In genomic region chr4:158033416-158033863, GRCh38 we compare ENCODE assay signal across 2 cellular contexts.
TF ChIP-seq lines count a peak whose summit lies in the region.

No MANE protein-coding gene starts in this region.

TF ChIP-seq in endothelial cell of umbilical vein, 7 proteins besides CTCF, POLR2A, EP300 and RAD21 (continued from another document):
- TF ChIP-seq FOS (IDR thresholded peaks at IDR 0.05; ENCODE audit: borderline replicate concordance, insufficient read depth, low read length): peak; percentile 95
- TF ChIP-seq MAX (IDR thresholded peaks at IDR 0.05; ENCODE audit: insufficient read depth, insufficient read length): no peak
- no peak for TF ChIP-seq EZH2 (IDR thresholded peaks at IDR 0.05; ENCODE audit: borderline replicate concordance, low read depth, low read length, severe bottlenecking)
- no peak for TF ChIP-seq MYC (IDR thresholded peaks at IDR 0.05; ENCODE audit: low read depth, low read length)
- peak; percentile 89 for TF ChIP-seq JUN (IDR thresholded peaks at IDR 0.05; ENCODE audit: borderline replicate concordance, insufficient read depth, insufficient read length, low read depth)
TF ChIP-seq in endothelial cell of umbilical vein: peak in this region for 4.

TF ChIP-seq in HepG2, 621 proteins besides CTCF, POLR2A, EP300 and RAD21:
- TF ChIP-seq ZBTB34 (CRISPR knock-in tag; IDR thresholded peaks at IDR 0.05) (no peak), ZNF724P (CRISPR knock-in tag; IDR thresholded peaks at IDR 0.05; ENCODE audit: borderline replicate concordance) (no peak), ZNF572 (CRISPR knock-in tag; IDR thresholded peaks at IDR 0.05) (no peak), TFAP4 (IDR thresholded peaks at IDR 0.05; ENCODE audit: borderline replicate concordance, low read depth) (peak; percentile 44), MAZ (IDR thresholded peaks at IDR 0.05; ENCODE audit: borderline replicate concordance, low read depth, low read length) (no peak), MAZ (CRISPR knock-in tag; IDR thresholded peaks at IDR 0.05; ENCODE audit: low read depth) (no peak), ARID5B (CRISPR knock-in tag; IDR thresholded peaks at IDR 0.05) (peak; percentile 32; the same call in 1 of the 2 replicates), ZNF605 (CRISPR knock-in tag; IDR thresholded peaks at IDR 0.05) (no peak), ZBTB14 (CRISPR knock-in tag; IDR thresholded peaks at IDR 0.05) (no peak), TRAFD1 (CRISPR knock-in tag; IDR thresholded peaks at IDR 0.05; ENCODE audit: borderline replicate concordance) (no peak), MLLT10 (CRISPR knock-in tag; IDR thresholded peaks at IDR 0.05) (no peak), MIXL1 (CRISPR knock-in tag; IDR thresholded peaks at IDR 0.05) (0 out of 2 replicates have a peak, but pooled peaks have one; percentile 37), ZBTB39 (CRISPR knock-in tag; IDR thresholded peaks at IDR 0.05) (no peak), KLF9 (CRISPR knock-in tag; IDR thresholded peaks at IDR 0.05; ENCODE audit: low read depth) (no peak), ZKSCAN8 (CRISPR knock-in tag; IDR thresholded peaks at IDR 0.05; ENCODE audit: borderline replicate concordance) (0 out of 2 replicates have a peak, but pooled peaks have one; percentile 45), CBX1 (IDR thresholded peaks at IDR 0.05; ENCODE audit: low read depth) (no peak), IRX3 (CRISPR knock-in tag; IDR thresholded peaks at IDR 0.05; ENCODE audit: borderline replicate concordance, low read depth) (no peak), ZNF350 (CRISPR knock-in tag; IDR thresholded peaks at IDR 0.05; ENCODE audit: borderline replicate concordance, low read depth) (no peak), ZNF296 (CRISPR knock-in tag; conservative IDR thresholded peaks at IDR 0.05) (no peak), ZNF83 (CRISPR knock-in tag; IDR thresholded peaks at IDR 0.05; ENCODE audit: borderline replicate concordance) (no peak), SOX13 (IDR thresholded peaks at IDR 0.05) (no peak), SOX13 (CRISPR knock-in tag; conservative IDR thresholded peaks at IDR 0.05 in 1 of 2, IDR thresholded peaks at IDR 0.05 in 1 of 2) (0 out of 4 replicates have a peak, but pooled peaks of 1 of the 2 experiments have one; percentile 12), ZNF841 (CRISPR knock-in tag; IDR thresholded peaks at IDR 0.05; ENCODE audit: borderline replicate concordance) (no peak), SRSF4 (IDR thresholded peaks at IDR 0.05; ENCODE audit: low read depth, low read length, poor library complexity, severe bottlenecking) (no peak), XBP1 (CRISPR knock-in tag; IDR thresholded peaks at IDR 0.05) (no peak), PHB2 (IDR thresholded peaks at IDR 0.05; ENCODE audit: partially characterized antibody) (no peak), ZNF674 (CRISPR knock-in tag; IDR thresholded peaks at IDR 0.05; ENCODE audit: low read depth) (no peak), ZNF784 (CRISPR knock-in tag; IDR thresholded peaks at IDR 0.05; ENCODE audit: borderline replicate concordance) (no peak), ELF4 (CRISPR knock-in tag; IDR thresholded peaks at IDR 0.05; ENCODE audit: borderline replicate concordance) (no peak), REL (CRISPR knock-in tag; conservative IDR thresholded peaks at IDR 0.05) (no peak)
